Comparison of ENCODE assay signal across 25 cellular contexts in genomic region chr22:48322907-48323306, GRCh38.
"Had no signal": no experiment of that assay in that cellular context is flagged by ENCODE, and none has a peak within 500 bp of the region (broad histone marks: within the 10 kb centered on the region; RNA-seq: fewer than 3 reads in every experiment).

No MANE protein-coding gene starts in this region.

- DNase-seq: hippocampal formation; left colon; mammary epithelial cell; mesenchymal stem cell; nucleus accumbens; pancreas; retina; small intestine; stimulated activated CD4-positive, alpha-beta T cell treated with anti-CD3 and anti-CD28 coated beads, Interleukin-4, amount 100 ng/mL, for 24 hours; stimulated activated naive CD4-positive, alpha-beta T cell; tibial artery; trophoblast cell had no signal

- H3K27ac ChIP-seq: left lung, lower lobe of right lung, pancreas, prostate gland, sigmoid colon, spleen, suprapubic skin, thoracic aorta, tibial artery, upper lobe of right lung had no signal

- H3K27me3 ChIP-seq: left lung, pancreas, sigmoid colon, upper lobe of right lung had no signal

- H3K4me1 ChIP-seq: left lung, lower lobe of right lung, pancreas, prostate gland, spleen, suprapubic skin, tibial artery, upper lobe of right lung had no signal

- FAIRE-seq: keratinocyte, pancreas, small intestine, urothelium cell line had no signal

- ATAC-seq: left colon; left lung; lower lobe of right lung; naive thymus-derived CD8-positive, alpha-beta T cell; pancreas; right cardiac atrium; stimulated activated effector memory CD8-positive, alpha-beta T cell treated with anti-CD3 and anti-CD28 coated beads, Interleukin-12 subunit alpha, Interleukin-12 subunit beta, amount 100 ng/mL, for 72 hours; upper lobe of right lung had no signal

- H3K4me3 ChIP-seq: left lung, lower lobe of right lung, pancreas, prostate gland, sigmoid colon, spleen, suprapubic skin, thoracic aorta, tibial artery, upper lobe of right lung had no signal

- H3K36me3 ChIP-seq: left lung, lower lobe of right lung, pancreas, prostate gland, sigmoid colon, spleen, suprapubic skin, thoracic aorta, tibial artery, upper lobe of right lung had no signal

- H3K9me3 ChIP-seq: lower lobe of right lung, pancreas, prostate gland, suprapubic skin, thoracic aorta, upper lobe of right lung had no signal
